Comparison of ENCODE assay signal across 8 cellular contexts in the genomic region with DNA sequence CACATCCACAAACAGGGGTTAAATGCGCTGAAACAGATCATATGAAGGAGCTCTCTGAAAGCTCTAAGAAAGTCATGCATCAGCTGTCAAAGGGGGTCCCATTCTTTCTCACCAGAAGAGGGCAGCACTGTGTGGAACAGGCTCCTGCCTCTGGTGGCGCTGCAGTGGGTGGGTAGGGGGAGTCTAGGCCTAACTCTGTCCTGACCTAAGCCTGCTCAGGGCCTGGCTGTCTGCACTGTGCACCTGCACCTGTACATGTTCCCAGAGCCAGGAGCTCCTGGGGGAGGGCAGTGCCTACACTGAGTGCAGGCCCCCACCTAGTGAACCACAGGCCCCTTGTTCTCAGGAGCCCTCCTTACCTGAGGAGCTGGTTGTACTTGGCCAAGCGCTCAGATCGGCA. TPM values are rescaled to one million over a fixed set of nuclear protein-coding genes. Genes with fewer than 3 reads are reported as not detected.
DNase-seq lines count a peak whose midpoint lies in the region; ATAC-seq and TF ChIP-seq lines count a peak whose summit lies in the region.

No MANE protein-coding gene starts in this region.

- H3K4me1 Mint-ChIP-seq in Caco-2 (ENCODE audit: low read depth, unreplicated experiment) (peaks cover 6% of the 10 kb centered on the region), HFFc6 (ENCODE audit: low read depth) (peaks cover 66% of the 10 kb centered on the region)

- H3K9me3 ChIP-seq in Caco-2 (no peaks in the 10 kb centered on the region), gastroesophageal sphincter (no peaks in the 10 kb centered on the region), upper lobe of right lung (no peaks in the 10 kb centered on the region)

- ATAC-seq in gastroesophageal sphincter (no peak), upper lobe of right lung (peak; percentile 43), GM21825 (IDR thresholded peaks at IDR 0.05; ENCODE audit: unreplicated experiment) (no peak)

- H3K4me3 Mint-ChIP-seq in Caco-2 (ENCODE audit: unreplicated experiment) (no peak overlapping the region), HFFc6 (no peak overlapping the region)

- intact Hi-C loops in Caco-2 (cut with micrococcal nuclease; ENCODE audit: unreplicated experiment), result no loop called here
- intact Hi-C loops in upper lobe of right lung (cut with DNase I), result no loop called here

- TF ChIP-seq CTCF in Caco-2 (IDR thresholded peaks at IDR 0.05; ENCODE audit: insufficient read depth in 1 of 2, low read depth in 1 of 2, low read length in 1 of 2, severe bottlenecking in 1 of 2, unreplicated experiment in 1 of 2) (peak; percentile 46 to 73), HFFc6 (IDR thresholded peaks at IDR 0.05) (peak; percentile 83), gastroesophageal sphincter (IDR thresholded peaks at IDR 0.05) (peak in 3 of 4 experiments; percentile 31 to 61 (median 35)), upper lobe of right lung (IDR thresholded peaks at IDR 0.05) (peak; percentile 45)

- H3K36me3 Mint-ChIP-seq in Caco-2 (ENCODE audit: insufficient read depth, unreplicated experiment) (peaks cover 100% of the 10 kb centered on the region), HFFc6 (ENCODE audit: low read depth) (peaks cover 48% of the 10 kb centered on the region)

- H3K27me3 ChIP-seq in Caco-2 (replicated peaks; ENCODE audit: control insufficient read depth, insufficient read depth, low read length) (no peaks in the 10 kb centered on the region), gastroesophageal sphincter (no peaks in the 10 kb centered on the region), upper lobe of right lung (no peaks in the 10 kb centered on the region)

- H3K4me1 ChIP-seq in Caco-2, result peaks cover 21% of the 10 kb centered on the region
- peaks cover 0 to 27% (median 3%) of the 10 kb centered on the region in 3 donors for H3K4me1 ChIP-seq in gastroesophageal sphincter
- H3K4me1 ChIP-seq in upper lobe of right lung, result peaks cover 19% of the 10 kb centered on the region

- H3K9me3 Mint-ChIP-seq in Caco-2 (ENCODE audit: unreplicated experiment), result no peaks in the 10 kb centered on the region
- H3K9me3 Mint-ChIP-seq in HFFc6, result no peaks in the 10 kb centered on the region

- H3K27ac Mint-ChIP-seq in Caco-2 (ENCODE audit: unreplicated experiment) (peak overlapping the region; percentile 29), HFFc6 (peak overlapping the region; percentile 43; the same call in 1 of the 2 replicates)

- BruUV-seq in Caco-2 (replicated peaks; lab: Mats Ljungman, UMichigan), result no TSS peak

- DNase-seq in Caco-2 (peak; percentile 59 to 76), HFFc6 (no peak), upper lobe of right lung (no peak), anterior cingulate cortex (lab: John Stamatoyannopoulos, UW) (no peak), cerebellum (ENCODE audit: low spot score) (no peak)
- DNase-seq in activated CD8-positive, alpha-beta memory T cell treated with anti-CD3 and anti-CD28 coated beads, Interleukin-2, amount 50 U/mL, for 48 hours, result peak; percentile 73

- no peak overlapping the region for H3K4me3 ChIP-seq in Caco-2 (ENCODE audit: low read depth, low read length)
- H3K4me3 ChIP-seq in gastroesophageal sphincter, result no peak overlapping the region
- no peak overlapping the region for H3K4me3 ChIP-seq in upper lobe of right lung

- H3K36me3 ChIP-seq in Caco-2 (ENCODE audit: control insufficient read depth, insufficient read depth, low read length) (peaks cover 20% of the 10 kb centered on the region), gastroesophageal sphincter (peaks cover 5 to 97% of the 10 kb centered on the region in 2 donors), upper lobe of right lung (peaks cover 99% of the 10 kb centered on the region)

- WGBS in gastroesophageal sphincter (ENCODE audit: low coverage in 1 of 2), 2 donors, result no CpG with 5 or more reads among the region's 4 CpGs

- peak overlapping the region in 1 of 4 donors; percentile 0 for H3K27ac ChIP-seq in gastroesophageal sphincter
- no peak overlapping the region for H3K27ac ChIP-seq in upper lobe of right lung

- POLR2A ChIA-PET in Caco-2 (lab: Charles Lee), result interaction anchor here (1.2 kb wide), 1 partner anchor 16 kb away, joined by 6 read pairs; the partner anchor contains the start of gene ENO1

- no peak for TF ChIP-seq EP300 in gastroesophageal sphincter (IDR thresholded peaks at IDR 0.05)

- CTCF ChIA-PET in Caco-2 (lab: Charles Lee), result interaction anchor here (0.6 to 1.2 kb wide), 4 partner anchors 13 to 1646 kb away, joined by 3 to 5 read pairs (median 4); no protein-coding TSS in a partner anchor

- no peak for TF ChIP-seq POLR2A in gastroesophageal sphincter (IDR thresholded peaks at IDR 0.05)

- H3K27me3 Mint-ChIP-seq in Caco-2 (ENCODE audit: insufficient read depth, unreplicated experiment) (no peaks in the 10 kb centered on the region), HFFc6 (ENCODE audit: insufficient read depth) (peaks cover 4% of the 10 kb centered on the region)

RNA-seq across cellular contexts. Expression of gene ENO1, which starts 16.0 kb away (rescaled TPM):
- total RNA-seq in Caco-2 (2022) (934 and 1,037 TPM in 2 replicates), gastroesophageal sphincter (1,000 to 10,000 TPM in 1 of 4 donors, 100 to 1,000 TPM in 3; 453 to 1,066 (median 553) TPM), upper lobe of right lung (640 TPM), cerebellum (291 TPM)
- total RNA-seq in HFFc6 (2021; fragmentation: NEBNext Ultra II Directional; extraction: Animal tissue kit (Norgen Biotek cat#: 25700)), result 1,000 to 10,000 TPM; 1,376 to 1,744 (median 1,709) TPM

RNA-seq across cellular contexts. Expression of gene RERE, which starts 45.1 kb away (rescaled TPM):
- total RNA-seq in Caco-2 (2022) (85.2 and 91.1 TPM in 2 replicates), gastroesophageal sphincter (100 to 1,000 TPM; 112 to 212 (median 139) TPM), upper lobe of right lung (99.6 TPM), cerebellum (578 TPM)
- 10 to 100 TPM; 36.5 to 41.6 (median 37.5) TPM for total RNA-seq in HFFc6 (2021; fragmentation: NEBNext Ultra II Directional; extraction: Animal tissue kit (Norgen Biotek cat#: 25700))

Comparison
In these comparisons a context has a peak if more than half of its experiments do, and no peak if none do; other contexts are left out.
1. DNase-seq: peak in Caco-2 (2 of 2) and activated CD8-positive, alpha-beta memory T cell treated with anti-CD3 and anti-CD28 coated beads, Interleukin-2, amount 50 U/mL, for 48 hours (single experiment); none in HFFc6 (single experiment), upper lobe of right lung (single experiment), anterior cingulate cortex (0 of 58) and cerebellum (single experiment).
2. Peak in every context shown above with its lines, with median percentiles within 50 percentile points of each other: CTCF ChIP-seq.